Comparison of ENCODE assay signal across 6 cellular contexts in genomic region chr12:53932915-53933314, GRCh38. TPM values are rescaled to one million over a fixed set of nuclear protein-coding genes. Genes with fewer than 3 reads are reported as not detected.
"Had no signal": no experiment of that assay in that cellular context is flagged by ENCODE, and none has a peak within 500 bp of the region (broad histone marks: within the 10 kb centered on the region; RNA-seq: fewer than 3 reads in every experiment).

No MANE protein-coding gene starts in this region.

- H3K4me3 ChIP-seq: K562 had no signal

- H3K4me3 Mint-ChIP-seq: H9 had no signal

- H3K27ac Mint-ChIP-seq: H9 had no signal

- ATAC-seq: K562 had no signal

- DNase-seq: GOT3, H9, HCEC 1CT, IMR-90 had no signal

RNA-seq across cellular contexts. Expression of gene HOXC13, which starts 5.7 kb away (rescaled TPM):
- total RNA-seq: H9, IMR-90 had no signal

RNA-seq across cellular contexts. Expression of gene HOXC12, which starts 21.8 kb away (rescaled TPM):
- total RNA-seq: H9, IMR-90 had no signal

RNA-seq across cellular contexts. Expression of gene HOXC11, which starts 40.0 kb away (rescaled TPM):
- total RNA-seq: H9, HT-29, IMR-90, K562 had no signal

RNA-seq across cellular contexts. Expression of gene HOTAIR, which starts 41.8 kb away (rescaled TPM):
- total RNA-seq: H9, IMR-90, K562 had no signal

RNA-seq across cellular contexts. Expression of gene HOXC10, which starts 52.0 kb away (rescaled TPM):
- total RNA-seq: H9, HT-29, IMR-90 had no signal
